8 cellular contexts compared by ENCODE assay signal in the genomic region with DNA sequence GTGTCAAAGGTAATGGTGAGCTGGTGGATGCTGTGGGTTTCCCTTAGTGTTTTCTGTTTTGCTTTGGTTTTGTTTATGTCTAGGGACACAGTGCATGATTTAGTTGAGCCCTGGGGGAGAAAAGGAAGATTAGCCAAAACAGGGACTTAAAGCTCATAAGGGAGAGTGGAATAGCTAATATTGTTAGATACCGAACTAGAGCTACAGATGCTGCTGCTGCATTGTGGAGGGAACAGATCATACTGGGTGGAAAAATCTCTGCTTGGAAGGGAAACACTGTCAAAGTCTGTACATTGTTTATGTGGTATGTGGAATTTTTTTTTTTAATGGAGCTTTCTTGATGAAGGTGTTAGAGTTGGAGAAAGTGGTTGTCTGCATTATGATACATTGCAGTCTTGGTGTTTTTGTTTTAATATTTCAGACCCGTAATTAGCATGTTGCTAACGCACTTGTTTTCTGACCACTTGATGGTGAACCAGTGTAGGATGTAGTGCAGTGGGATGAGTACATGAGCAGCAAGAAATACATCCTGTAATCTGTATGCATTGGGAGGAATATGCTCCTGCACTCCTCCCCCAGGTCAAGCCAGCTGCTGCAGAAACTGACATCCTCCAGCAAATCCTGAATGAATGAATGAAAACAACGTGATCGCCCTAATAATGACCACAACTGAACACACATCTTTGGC. TPM values are rescaled to one million over a fixed set of nuclear protein-coding genes. Genes with fewer than 3 reads are reported as not detected.
A peak's percentile ranks its signal among the peaks of the same experiment; 100 is the strongest.
DNase-seq lines count a peak whose midpoint lies in the region; ATAC-seq and TF ChIP-seq lines count a peak whose summit lies in the region.

No MANE protein-coding gene starts in this region.

- H3K36me3 Mint-ChIP-seq in T-helper 17 cell (ENCODE audit: low read depth) = peaks cover 2% of the 10 kb centered on the region

- no peak for TF ChIP-seq POLR2A in erythroblast (IDR thresholded peaks at IDR 0.05; ENCODE audit: low read length)

- H3K4me3 ChIP-seq in retinal pigment epithelial cell (ENCODE audit: low read length) = peak overlapping the region; percentile 78

- DNase-seq in SKM-1 treated with dmso at 0.1 percent for 144 hours (lab: John Stamatoyannopoulos, UW; ENCODE audit: unreplicated experiment) (peak; percentile 5), SKM-1 (lab: John Stamatoyannopoulos, UW; ENCODE audit: unreplicated experiment) (no peak), NCI-H82 treated with DMSO at 0.1 percent for 48 hours (lab: John Stamatoyannopoulos, UW; ENCODE audit: unreplicated experiment) (peak; percentile 57), erythroblast (lab: John Stamatoyannopoulos, UW) (peak; percentile 41 to 51), retinal pigment epithelial cell (ENCODE audit: low read depth) (no peak), T-helper 17 cell (no peak), SW 1271 (lab: John Stamatoyannopoulos, UW) (no peak)

- no peak overlapping the region for H3K4me3 Mint-ChIP-seq in T-helper 17 cell

- no peaks in the 10 kb centered on the region for H3K9me3 ChIP-seq in T-helper 17 cell (ENCODE audit: control insufficient read depth, low read length, poor library complexity, severe bottlenecking)

- H3K27me3 Mint-ChIP-seq in T-helper 17 cell = no peaks in the 10 kb centered on the region

- no peak overlapping the region for H3K27ac Mint-ChIP-seq in T-helper 17 cell

- H3K4me1 Mint-ChIP-seq in T-helper 17 cell = peaks cover 24% of the 10 kb centered on the region

- TF ChIP-seq CTCF in retinal pigment epithelial cell (conservative IDR thresholded peaks at IDR 0.05; ENCODE audit: low read depth, low read length) = no peak

- ATAC-seq in T-helper 17 cell = no peak
- no peak for ATAC-seq in GM21367 (IDR thresholded peaks at IDR 0.05; ENCODE audit: unreplicated experiment)

RNA-seq across cellular contexts. Expression of a gene that starts 2.2 kb away (rescaled TPM):
- 10 to 100 TPM; 43.5 to 44.5 TPM for total RNA-seq in T-helper 17 cell

Comparison
In these comparisons a context has a peak if more than half of its experiments do, and no peak if none do; other contexts are left out.
1. DNase-seq: peak in SKM-1 treated with dmso at 0.1 percent for 144 hours (single experiment), NCI-H82 treated with DMSO at 0.1 percent for 48 hours (single experiment) and erythroblast (2 of 2); none in SKM-1 (single experiment), retinal pigment epithelial cell (single experiment), T-helper 17 cell (0 of 3) and SW 1271 (0 of 2).